Comparison of ENCODE assay signal across 16 cellular contexts in the genomic region with DNA sequence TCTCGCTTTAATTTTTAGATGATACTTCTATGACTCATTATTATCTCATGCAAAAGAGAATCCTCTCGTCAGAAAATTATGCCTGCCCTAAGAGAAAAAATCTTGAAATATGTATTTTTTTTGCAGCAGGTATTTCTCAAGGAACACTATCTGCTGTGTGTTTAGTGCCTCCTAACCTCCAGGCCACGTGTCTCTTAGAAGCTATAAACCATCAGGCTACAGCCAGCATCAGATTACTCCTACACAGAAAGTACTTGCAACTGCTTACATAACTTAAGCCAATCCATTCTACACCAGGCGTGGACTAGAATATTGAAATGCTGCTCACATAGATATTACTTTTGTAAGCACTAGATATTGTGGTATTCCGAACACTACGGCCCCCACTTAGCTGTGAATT.
DNase-seq lines count a peak whose midpoint lies in the region; ATAC-seq, FAIRE-seq and TF ChIP-seq lines count a peak whose summit lies in the region.
"Had no signal": no experiment of that assay in that cellular context is flagged by ENCODE, and none has a peak within 500 bp of the region (broad histone marks: within the 10 kb centered on the region; RNA-seq: fewer than 3 reads in every experiment).

No MANE protein-coding gene starts in this region.

- ATAC-seq in HG02852 (IDR thresholded peaks at IDR 0.05; ENCODE audit: unreplicated experiment) (no peak), GM21786 (IDR thresholded peaks at IDR 0.05; ENCODE audit: unreplicated experiment) (no peak)

- TF ChIP-seq POLR2A in tibial nerve (IDR thresholded peaks at IDR 0.05), result no peak

- H3K36me3 Mint-ChIP-seq in chondrocyte (ENCODE audit: low read depth), result peaks cover under 1% of the 10 kb centered on the region
- H3K36me3 Mint-ChIP-seq: CD4-positive, CD25-positive, alpha-beta regulatory T cell; IgD-negative memory B cell had no signal

- H3K4me1 Mint-ChIP-seq in chondrocyte (ENCODE audit: low read depth), result peaks cover 3% of the 10 kb centered on the region
- H3K4me1 Mint-ChIP-seq: CD4-positive, CD25-positive, alpha-beta regulatory T cell; IgD-negative memory B cell had no signal

- H3K9me3 ChIP-seq in tibial nerve, result peaks cover 0 to 3% (median 0%) of the 10 kb centered on the region in 4 donors
- H3K9me3 ChIP-seq: SJCRH30 had no signal

- no peak overlapping the region for H3K27ac Mint-ChIP-seq in chondrocyte (ENCODE audit: unreplicated experiment)
- H3K27ac Mint-ChIP-seq: CD4-positive, CD25-positive, alpha-beta regulatory T cell; IgD-negative memory B cell had no signal

- peaks cover 5% of the 10 kb centered on the region for H3K9me3 Mint-ChIP-seq in chondrocyte (ENCODE audit: low read depth)

- FAIRE-seq in D721Med (lab: Jason Lieb, UNC), result peak; percentile 66
- FAIRE-seq: H1 had no signal

- H3K4me3 ChIP-seq in tibial nerve, result no peak overlapping the region
- H3K4me3 ChIP-seq: SJCRH30 had no signal

- H3K27ac ChIP-seq in VCaP, result peak overlapping the region; percentile 56; the same call in 1 of the 2 replicates
- no peak overlapping the region for H3K27ac ChIP-seq in tibial nerve
- H3K27ac ChIP-seq: SJCRH30 had no signal

- no peaks in the 10 kb centered on the region for H3K27me3 Mint-ChIP-seq in chondrocyte (ENCODE audit: low read depth)
- H3K27me3 Mint-ChIP-seq: CD4-positive, CD25-positive, alpha-beta regulatory T cell; IgD-negative memory B cell had no signal

- DNase-seq in D721Med (ENCODE audit: insufficient read length, low spot score) (no peak), LHCN-M2 (ENCODE audit: low read depth) (peak; percentile 6), iris pigment epithelial cell (ENCODE audit: low read depth) (peak; percentile 50), tibial nerve (ENCODE audit: low spot score in 2 of 2) (no peak), chondrocyte (ENCODE audit: low spot score) (no peak)
- DNase-seq: Calu3; CD4-positive, CD25-positive, alpha-beta regulatory T cell; GF-D8; NCI-H1436; NCI-H2081 treated with DMSO at 0.1 percent for 48 hours; SJCRH30 had no signal

- no peaks in the 10 kb centered on the region for H3K36me3 ChIP-seq in tibial nerve
- H3K36me3 ChIP-seq: SJCRH30 had no signal

- no peak for TF ChIP-seq EP300 in tibial nerve (IDR thresholded peaks at IDR 0.05)

- H3K27me3 ChIP-seq in tibial nerve, result no peaks in the 10 kb centered on the region
- H3K27me3 ChIP-seq: SJCRH30 had no signal

- TF ChIP-seq CTCF in D721Med (IDR thresholded peaks at IDR 0.05; ENCODE audit: insufficient read depth, missing control alignments), result no peak
- TF ChIP-seq CTCF in VCaP (conservative IDR thresholded peaks at IDR 0.05), result no peak
- no peak for TF ChIP-seq CTCF in tibial nerve (IDR thresholded peaks at IDR 0.05)
- TF ChIP-seq CTCF in chondrocyte (IDR thresholded peaks at IDR 0.05), result no peak

- no peak overlapping the region for H3K4me3 Mint-ChIP-seq in chondrocyte (ENCODE audit: unreplicated experiment)
- H3K4me3 Mint-ChIP-seq: IgD-negative memory B cell had no signal

- no peaks in the 10 kb centered on the region for H3K4me1 ChIP-seq in tibial nerve
- H3K4me1 ChIP-seq: SJCRH30 had no signal

- WGBS in tibial nerve, 2 donors, result 57 to 66% methylated on average over 6 of the region's 6 CpGs

Comparison
In these comparisons a context has a peak if more than half of its experiments do, and no peak if none do; other contexts are left out.
1. DNase-seq: peak in LHCN-M2 (single experiment) and iris pigment epithelial cell (single experiment); none in D721Med (single experiment), tibial nerve (0 of 2) and chondrocyte (single experiment).